ENCODE assay signal across 20 cellular contexts in the genomic region with DNA sequence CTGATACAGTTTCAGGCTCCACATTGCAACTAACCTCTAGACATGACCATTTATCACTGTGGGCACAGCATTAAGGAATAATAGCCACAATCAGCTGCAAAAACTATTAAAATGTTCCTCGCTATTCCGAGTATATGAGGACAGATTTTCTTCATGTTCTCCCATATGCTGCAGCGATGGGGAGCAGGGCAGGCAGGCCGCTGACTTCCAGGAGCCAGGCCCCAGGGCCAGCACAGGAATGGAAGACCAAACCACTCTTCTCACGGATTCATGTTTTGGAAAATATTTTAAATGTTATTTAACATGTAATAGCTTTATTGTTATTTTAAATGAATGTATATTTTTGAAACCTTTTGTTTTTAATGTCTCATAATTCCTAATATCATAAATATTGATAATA. TPM values are rescaled to one million over a fixed set of nuclear protein-coding genes. Genes with fewer than 3 reads are reported as not detected.
DNase-seq lines count a peak whose midpoint lies in the region; ATAC-seq and TF ChIP-seq lines count a peak whose summit lies in the region.
"Had no signal": no experiment of that assay in that cellular context is flagged by ENCODE, and none has a peak within 500 bp of the region (broad histone marks: within the 10 kb centered on the region; RNA-seq: fewer than 3 reads in every experiment).

No MANE protein-coding gene starts in this region.

- intact Hi-C loops in aorta (cut with DNase I): no loop called here

- no peak for ATAC-seq in stimulated activated naive CD8-positive, alpha-beta T cell treated with anti-CD3 and anti-CD28 coated beads, Interleukin-15, Interleukin-2, amounts not matched to agents 100 U/mL and 50 U/mL, for 24 hours
- ATAC-seq in aorta (ENCODE audit: low FRiP score): no peak
- ATAC-seq in HG03175 (IDR thresholded peaks at IDR 0.05; ENCODE audit: unreplicated experiment): no peak
- ATAC-seq: CD8-positive, alpha-beta T cell had no signal

- WGBS in aorta, 2 donors: 87 to 89% methylated on average over 5 of the region's 5 CpGs
- WGBS in hepatocyte (ENCODE audit: low lambda C conversion rate, missing lambda C conversion rate): 96% methylated on average over 5 of the region's 5 CpGs

- H3K36me3 ChIP-seq in aorta (ENCODE audit: control insufficient read depth in 1 of 2, insufficient read depth in 2 of 2, low read length in 1 of 2): peaks cover under 1 to 17% of the 10 kb centered on the region in 2 donors
- no peaks in the 10 kb centered on the region for H3K36me3 ChIP-seq in hepatocyte (replicated peaks; ENCODE audit: insufficient read depth, low read depth)

- peaks cover 97% of the 10 kb centered on the region for H3K36me3 Mint-ChIP-seq in activated T-cell treated with anti-CD3 and anti-CD28 coated beads, Interleukin-2, amount 50 U/mL, for 24 hours (ENCODE audit: low read depth)
- peaks cover 82% of the 10 kb centered on the region for H3K36me3 Mint-ChIP-seq in stimulated activated naive CD8-positive, alpha-beta T cell treated with anti-CD3 and anti-CD28 coated beads, Interleukin-15, Interleukin-2, amounts not matched to agents 100 ng/mL and 50 ng/mL, for 24 hours (ENCODE audit: low read depth)
- peaks cover 30% of the 10 kb centered on the region for H3K36me3 Mint-ChIP-seq in nephron progenitor cell (ENCODE audit: low read depth)

- no peaks in the 10 kb centered on the region for H3K9me3 Mint-ChIP-seq in activated T-cell treated with anti-CD3 and anti-CD28 coated beads, Interleukin-2, amount 50 U/mL, for 24 hours
- no peaks in the 10 kb centered on the region for H3K9me3 Mint-ChIP-seq in stimulated activated naive CD8-positive, alpha-beta T cell treated with anti-CD3 and anti-CD28 coated beads, Interleukin-15, Interleukin-2, amounts not matched to agents 100 ng/mL and 50 ng/mL, for 24 hours
- no peaks in the 10 kb centered on the region for H3K9me3 Mint-ChIP-seq in nephron progenitor cell
- H3K9me3 Mint-ChIP-seq: CD4-positive, CD25-positive, alpha-beta regulatory T cell; CD8-positive, alpha-beta T cell had no signal

- no peaks in the 10 kb centered on the region for H3K9me2 ChIP-seq in hepatocyte (replicated peaks; ENCODE audit: insufficient read depth)

- H3K4me3 Mint-ChIP-seq in activated T-cell treated with anti-CD3 and anti-CD28 coated beads, Interleukin-2, amount 50 U/mL, for 24 hours: no peak overlapping the region
- no peak overlapping the region for H3K4me3 Mint-ChIP-seq in stimulated activated naive CD8-positive, alpha-beta T cell treated with anti-CD3 and anti-CD28 coated beads, Interleukin-15, Interleukin-2, amounts not matched to agents 100 ng/mL and 50 ng/mL, for 24 hours
- no peak overlapping the region for H3K4me3 Mint-ChIP-seq in nephron progenitor cell
- H3K4me3 Mint-ChIP-seq: B cell; CD4-positive, CD25-positive, alpha-beta regulatory T cell; CD8-positive, alpha-beta T cell had no signal

- no peak overlapping the region for H2AFZ ChIP-seq in hepatocyte
- H2AFZ ChIP-seq: GM23248 had no signal

- peak overlapping the region; percentile 16 for H3K27ac Mint-ChIP-seq in activated T-cell treated with anti-CD3 and anti-CD28 coated beads, Interleukin-2, amount 50 U/mL, for 24 hours
- H3K27ac Mint-ChIP-seq in stimulated activated naive CD8-positive, alpha-beta T cell treated with anti-CD3 and anti-CD28 coated beads, Interleukin-15, Interleukin-2, amounts not matched to agents 100 ng/mL and 50 ng/mL, for 24 hours: peak overlapping the region; percentile 55
- H3K27ac Mint-ChIP-seq in nephron progenitor cell: peak overlapping the region; percentile 57
- H3K27ac Mint-ChIP-seq: B cell; CD8-positive, alpha-beta T cell had no signal

- TF ChIP-seq CTCF in nephron progenitor cell (IDR thresholded peaks at IDR 0.05): no peak
- TF ChIP-seq CTCF in hepatocyte (IDR thresholded peaks at IDR 0.05; ENCODE audit: poor library complexity): no peak

- H3K27ac ChIP-seq in aorta (ENCODE audit: low read depth in 1 of 2, low read length in 2 of 2) (no peak overlapping the region), hepatocyte (no peak overlapping the region)
- H3K27ac ChIP-seq: 22Rv1, BLaER1, C4-2B, GM23248 had no signal

- H3K79me2 ChIP-seq in hepatocyte: no peaks in the 10 kb centered on the region

- H3K27me3 ChIP-seq in aorta (ENCODE audit: control insufficient read depth in 1 of 2, insufficient read depth in 2 of 2, low read length in 1 of 2): no peaks in the 10 kb centered on the region
- H3K27me3 ChIP-seq in hepatocyte: no peaks in the 10 kb centered on the region
- H3K27me3 ChIP-seq: BLaER1 had no signal

- no peaks in the 10 kb centered on the region for H3K4me1 ChIP-seq in aorta (ENCODE audit: control insufficient read depth in 1 of 2, insufficient read depth in 2 of 2, low read length in 2 of 2)
- no peaks in the 10 kb centered on the region for H3K4me1 ChIP-seq in hepatocyte (ENCODE audit: insufficient read depth)
- H3K4me1 ChIP-seq: Caco-2 had no signal

- no peaks in the 10 kb centered on the region for H3K4me1 Mint-ChIP-seq in activated T-cell treated with anti-CD3 and anti-CD28 coated beads, Interleukin-2, amount 50 U/mL, for 24 hours (ENCODE audit: low read depth)
- H3K4me1 Mint-ChIP-seq in stimulated activated naive CD8-positive, alpha-beta T cell treated with anti-CD3 and anti-CD28 coated beads, Interleukin-15, Interleukin-2, amounts not matched to agents 100 ng/mL and 50 ng/mL, for 24 hours (ENCODE audit: low read depth): no peaks in the 10 kb centered on the region
- peaks cover 15% of the 10 kb centered on the region for H3K4me1 Mint-ChIP-seq in nephron progenitor cell
- H3K4me1 Mint-ChIP-seq: B cell had no signal

- no peak overlapping the region for H3K4me2 ChIP-seq in hepatocyte
- H3K4me2 ChIP-seq: BLaER1 had no signal

- H4K20me1 ChIP-seq in hepatocyte (ENCODE audit: insufficient read depth, poor library complexity, severe bottlenecking): no peaks in the 10 kb centered on the region

- no peak for DNase-seq in activated T-cell treated with anti-CD3 and anti-CD28 coated beads, Interleukin-2, amount 50 U/mL, for 24 hours
- DNase-seq in activated T-cell treated with anti-CD3 and anti-CD28 coated beads for 4 hours (no peak), nephron progenitor cell (no peak), aorta (peak; percentile 11 to 55), hepatocyte (ENCODE audit: low spot score) (no peak)
- no peak for DNase-seq in stimulated activated naive CD8-positive, alpha-beta T cell treated with anti-CD3 and anti-CD28 coated beads, Interleukin-15, Interleukin-2, amounts not matched to agents 100 U/mL and 50 U/mL, for 24 hours
- DNase-seq: Caco-2; CD4-positive, CD25-positive, alpha-beta regulatory T cell; CD8-positive, alpha-beta T cell; DMS153; DND-41; GM23248; H7; HCEC 1CT had no signal

- H3K27me3 Mint-ChIP-seq in activated T-cell treated with anti-CD3 and anti-CD28 coated beads, Interleukin-2, amount 50 U/mL, for 24 hours: no peaks in the 10 kb centered on the region
- no peaks in the 10 kb centered on the region for H3K27me3 Mint-ChIP-seq in stimulated activated naive CD8-positive, alpha-beta T cell treated with anti-CD3 and anti-CD28 coated beads, Interleukin-15, Interleukin-2, amounts not matched to agents 100 ng/mL and 50 ng/mL, for 24 hours
- peaks cover 3% of the 10 kb centered on the region for H3K27me3 Mint-ChIP-seq in nephron progenitor cell (ENCODE audit: low read depth, poor library complexity)
- H3K27me3 Mint-ChIP-seq: B cell; CD4-positive, CD25-positive, alpha-beta regulatory T cell had no signal

- H3K9me3 ChIP-seq in aorta (ENCODE audit: control insufficient read depth, low read length) (no peaks in the 10 kb centered on the region), hepatocyte (ENCODE audit: low read depth) (no peaks in the 10 kb centered on the region)
- H3K9me3 ChIP-seq: BLaER1, Caco-2 had no signal

- no peak overlapping the region for H3K4me3 ChIP-seq in aorta (ENCODE audit: low read length in 2 of 2)
- H3K4me3 ChIP-seq in hepatocyte: no peak overlapping the region
- H3K4me3 ChIP-seq: BLaER1, GM23248 had no signal

RNA-seq across cellular contexts. Expression of gene ENDOV, which starts 43.8 kb away (rescaled TPM):
- total RNA-seq in aorta: 10 to 100 TPM; 18.2 to 28.2 TPM
- polyA plus RNA-seq in aorta: 10 to 100 TPM; 14.3 to 22.5 TPM
- total RNA-seq in hepatocyte: 14.0 and 21.2 TPM in 2 replicates
- polyA plus RNA-seq in hepatocyte: 33.8 and 43.6 TPM in 2 replicates

Comparison
In these comparisons a context has a peak if more than half of its experiments do, and no peak if none do; other contexts are left out.
1. DNase-seq: peak in aorta (2 of 2); none in activated T-cell treated with anti-CD3 and anti-CD28 coated beads, Interleukin-2, amount 50 U/mL, for 24 hours (single experiment), activated T-cell treated with anti-CD3 and anti-CD28 coated beads for 4 hours (single experiment), stimulated activated naive CD8-positive, alpha-beta T cell treated with anti-CD3 and anti-CD28 coated beads, Interleukin-15, Interleukin-2, amounts not matched to agents 100 U/mL and 50 U/mL, for 24 hours (single experiment), nephron progenitor cell (single experiment) and hepatocyte (single experiment).
2. Peak in every context shown above with its lines, with median percentiles within 50 percentile points of each other: H3K27ac Mint-ChIP-seq.